ENCODE assay signal across 9 cellular contexts in the genomic region with DNA sequence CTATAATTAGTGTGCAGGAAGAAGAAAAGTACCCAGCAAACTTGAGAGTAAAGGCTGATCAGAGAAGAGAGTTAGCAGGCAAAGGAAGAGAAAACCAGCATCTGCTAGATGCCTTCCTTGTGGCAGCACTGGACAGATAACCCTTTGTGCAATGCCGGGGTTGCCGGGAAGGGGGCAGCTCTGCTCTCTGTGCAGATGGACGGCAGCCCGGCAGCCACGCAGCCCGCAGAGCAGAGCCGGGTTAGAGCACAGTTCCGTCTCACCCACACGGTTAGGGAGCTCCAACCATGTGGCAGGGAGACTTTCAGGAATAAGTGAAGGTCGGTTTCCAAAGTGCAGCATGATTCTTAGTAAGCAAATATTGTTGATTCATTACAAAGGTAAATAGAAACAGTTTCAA.
DNase-seq lines count a peak whose midpoint lies in the region; ATAC-seq and TF ChIP-seq lines count a peak whose summit lies in the region.
"Had no signal": no experiment of that assay in that cellular context is flagged by ENCODE, and none has a peak within 500 bp of the region (broad histone marks: within the 10 kb centered on the region; RNA-seq: fewer than 3 reads in every experiment).

No MANE protein-coding gene starts in this region.

- no peaks in the 10 kb centered on the region for H3K9me2 ChIP-seq in SK-N-SH

- no peak overlapping the region for H4K12ac ChIP-seq in trophoblast cell (ENCODE audit: low read depth, low read length)

- H3K18ac ChIP-seq in trophoblast cell (ENCODE audit: low read length), result no peak overlapping the region

- H3K4me3 ChIP-seq in GM06990 (replicated peaks; ENCODE audit: low read depth, low read length) (no peak overlapping the region), HEK293 (ENCODE audit: low read depth, low read length) (no peak overlapping the region), SK-N-SH (ENCODE audit: low read depth in 2 of 2, low read length in 1 of 2) (no peak overlapping the region), trophoblast cell (ENCODE audit: low read depth, low read length) (no peak overlapping the region)

- no peak overlapping the region for H3K4me2 ChIP-seq in SK-N-SH
- H3K4me2 ChIP-seq in trophoblast cell (ENCODE audit: low read length), result no peak overlapping the region

- no peaks in the 10 kb centered on the region for H4K20me1 ChIP-seq in SK-N-SH (ENCODE audit: insufficient read depth)

- H3K36me3 ChIP-seq in GM06990 (ENCODE audit: control insufficient read depth, insufficient read depth, low read length) (no peaks in the 10 kb centered on the region), HEK293 (ENCODE audit: control insufficient read depth in 2 of 2, insufficient read depth in 1 of 2, low read length in 2 of 2) (no peaks in the 10 kb centered on the region), SK-N-SH (replicated peaks in 1 of 2; ENCODE audit: control insufficient read depth in 1 of 2, insufficient read depth in 2 of 2, low read length in 1 of 2) (no peaks in the 10 kb centered on the region), trophoblast cell (ENCODE audit: control insufficient read depth in 1 of 2, insufficient read depth in 2 of 2, low read length in 2 of 2) (no peaks in the 10 kb centered on the region)

- CTCF ChIA-PET in HEK293 (lab: Yijun Ruan, JAX) (interaction anchor here (0.5 to 1.5 kb wide), 9 partner anchors 8 to 284 kb away, joined by 3 to 8 read pairs (median 3); no protein-coding TSS in a partner anchor), SK-N-SH (lab: Yijun Ruan, JAX) (no interaction called here)

- H2BK5ac ChIP-seq in trophoblast cell (ENCODE audit: low read depth, low read length, poor library complexity), result no peak overlapping the region

- H3K9ac ChIP-seq in SK-N-SH, result no peak overlapping the region
- H3K9ac ChIP-seq in trophoblast cell (ENCODE audit: low read length), result no peak overlapping the region

- H3K79me2 ChIP-seq in SK-N-SH (ENCODE audit: insufficient read depth) (no peaks in the 10 kb centered on the region), trophoblast cell (ENCODE audit: control insufficient read depth, insufficient read depth, low read length, poor library complexity) (no peaks in the 10 kb centered on the region)

- POLR2A ChIA-PET in HEK293 (lab: Yijun Ruan, JAX) (no interaction called here), SK-N-SH (lab: Yijun Ruan, JAX) (no interaction called here)

- no peak overlapping the region for H3K4ac ChIP-seq in trophoblast cell (ENCODE audit: low read depth, low read length)

- H3K27ac ChIP-seq in HEK293 (ENCODE audit: extremely low read depth, low read depth, low read length) (no peak overlapping the region), SK-N-SH (ENCODE audit: low read depth in 2 of 2, low read length in 1 of 2) (no peak overlapping the region), trophoblast cell (ENCODE audit: low read depth, low read length) (no peak overlapping the region)

- no peaks in the 10 kb centered on the region for H3K4me1 ChIP-seq in HEK293 (ENCODE audit: control insufficient read depth, insufficient read depth, low read length)
- H3K4me1 ChIP-seq in SK-N-SH (ENCODE audit: control insufficient read depth in 1 of 2, insufficient read depth in 2 of 2, low read depth in 1 of 2, low read length in 1 of 2), result no peaks in the 10 kb centered on the region
- H3K4me1 ChIP-seq in trophoblast cell (ENCODE audit: control insufficient read depth in 1 of 2, insufficient read depth in 2 of 2, low read length in 2 of 2), result no peaks in the 10 kb centered on the region

- 32% methylated on average over 10 of the region's 10 CpGs for WGBS in SK-N-SH (ENCODE audit: low lambda C conversion rate)
- no CpG with 5 or more reads among the region's 10 CpGs for WGBS in trophoblast cell (ENCODE audit: extremely low coverage, insufficient coverage, insufficient read length)

- H3F3A ChIP-seq in SK-N-SH (replicated peaks; ENCODE audit: insufficient read depth), result no peaks in the 10 kb centered on the region

- H3K27me3 ChIP-seq in GM06990 (replicated peaks; ENCODE audit: control insufficient read depth, insufficient read depth, low read length) (no peaks in the 10 kb centered on the region; the same call in 1 of the 2 replicates), SK-N-SH (ENCODE audit: insufficient read depth) (no peaks in the 10 kb centered on the region; the same call in 1 of the 2 replicates), trophoblast cell (ENCODE audit: insufficient read depth, low read length) (no peaks in the 10 kb centered on the region)

- H3K23ac ChIP-seq in trophoblast cell (ENCODE audit: low read length), result no peak overlapping the region

- ATAC-seq in GM19463 (IDR thresholded peaks at IDR 0.05; ENCODE audit: unreplicated experiment), result no peak
- ATAC-seq: T-cell had no signal

- no peak overlapping the region for H2AFZ ChIP-seq in SK-N-SH (ENCODE audit: low read depth)
- no peak overlapping the region for H2AFZ ChIP-seq in trophoblast cell (ENCODE audit: insufficient read depth, low read length, poor library complexity)

- no peaks in the 10 kb centered on the region for H3K79me1 ChIP-seq in trophoblast cell (ENCODE audit: low read length)

- peak; percentile 32; the same call in 1 of the 2 replicates for TF ChIP-seq RAD21 in SK-N-SH (IDR thresholded peaks at IDR 0.05; ENCODE audit: low read length)

- no peaks in the 10 kb centered on the region for H3K9me3 ChIP-seq in HEK293 (ENCODE audit: control insufficient read depth, insufficient read depth, low read depth, low read length)
- no peaks in the 10 kb centered on the region for H3K9me3 ChIP-seq in SK-N-SH
- H3K9me3 ChIP-seq in trophoblast cell (ENCODE audit: insufficient read depth, low read depth, low read length), result peaks cover 2% of the 10 kb centered on the region

- DNase-seq in GM06990 (ENCODE audit: extremely low read depth, insufficient read length) (no peak), SK-N-SH (peak; percentile 45), foreskin melanocyte (peak; percentile 39), trophoblast cell (peak; percentile 17 to 43), AG08396 (ENCODE audit: low spot score) (no peak), NCI-H2171 treated with DMSO at 0.1 percent for 48 hours (lab: John Stamatoyannopoulos, UW) (no peak)

- H2AK5ac ChIP-seq in trophoblast cell (ENCODE audit: low read length), result no peak overlapping the region

- TF ChIP-seq CTCF in GM06990 (IDR thresholded peaks at IDR 0.05; ENCODE audit: insufficient read depth, low read length, poor library complexity, severe bottlenecking) (peak; percentile 45), HEK293 (tag by site-specific recombination; IDR thresholded peaks at IDR 0.05) (no peak), SK-N-SH (IDR thresholded peaks at IDR 0.05) (0 out of 2 replicates have a peak, but pooled peaks have one; percentile 15)

- no peak overlapping the region for H4K91ac ChIP-seq in trophoblast cell (ENCODE audit: low read depth, low read length)

- H2BK120ac ChIP-seq in trophoblast cell (ENCODE audit: insufficient read depth, low read length, poor library complexity), result no peak overlapping the region

- H2BK12ac ChIP-seq in trophoblast cell (ENCODE audit: low read length), result no peak overlapping the region

- H3K14ac ChIP-seq in trophoblast cell (ENCODE audit: low read length), result no peak overlapping the region

- TF ChIP-seq EP300 in SK-N-SH (IDR thresholded peaks at IDR 0.05; ENCODE audit: borderline replicate concordance in 1 of 2, low read depth in 1 of 2, low read length in 1 of 2), result no peak

- H4K8ac ChIP-seq in trophoblast cell (ENCODE audit: low read depth, low read length), result no peak overlapping the region

TF ChIP-seq in HEK293, 187 proteins besides CTCF, POLR2A, EP300 and RAD21:
- peak; percentile 51; the same call in 1 of the 2 replicates for TF ChIP-seq TRIM28 (IDR thresholded peaks at IDR 0.05; ENCODE audit: borderline replicate concordance, low read length)
- TF ChIP-seq KLF1 (tag by site-specific recombination; IDR thresholded peaks at IDR 0.05), result no peak

TF ChIP-seq in SK-N-SH, 30 proteins besides CTCF, POLR2A, EP300 and RAD21 (continues in another document):
- TF ChIP-seq MXI1 (IDR thresholded peaks at IDR 0.05; ENCODE audit: low read depth, low read length) (no peak), JUND (IDR thresholded peaks at IDR 0.05) (no peak), NFIC (IDR thresholded peaks at IDR 0.05; ENCODE audit: borderline replicate concordance) (no peak), USF1 (IDR thresholded peaks at IDR 0.05; ENCODE audit: borderline replicate concordance, low read depth) (no peak), RCOR1 (IDR thresholded peaks at IDR 0.05; ENCODE audit: low read length) (no peak), IRF3 (IDR thresholded peaks at IDR 0.05; ENCODE audit: low read depth, low read length) (no peak), SIN3A (IDR thresholded peaks at IDR 0.05; ENCODE audit: borderline replicate concordance, low read depth, low read length) (no peak), NRF1 (IDR thresholded peaks at IDR 0.05; ENCODE audit: low read depth, low read length) (no peak), FOSL2 (IDR thresholded peaks at IDR 0.05; ENCODE audit: borderline replicate concordance, low read depth) (no peak), RXRA (IDR thresholded peaks at IDR 0.05; ENCODE audit: borderline replicate concordance, low read depth) (no peak), ELF1 (IDR thresholded peaks at IDR 0.05) (no peak), MEF2A (IDR thresholded peaks at IDR 0.05; ENCODE audit: borderline replicate concordance, low read depth) (no peak), POLR2AphosphoS5 (IDR thresholded peaks at IDR 0.05; ENCODE audit: low read depth, low read length) (no peak), CHD2 (IDR thresholded peaks at IDR 0.05; ENCODE audit: low read length, partially characterized antibody) (no peak)
- TF ChIP-seq, protein P1, sequence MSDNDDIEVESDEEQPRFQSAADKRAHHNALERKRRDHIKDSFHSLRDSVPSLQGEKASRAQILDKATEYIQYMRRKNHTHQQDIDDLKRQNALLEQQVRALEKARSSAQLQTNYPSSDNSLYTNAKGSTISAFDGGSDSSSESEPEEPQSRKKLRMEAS (IDR thresholded peaks at IDR 0.05; ENCODE audit: low read depth), result no peak

Comparison
In these comparisons a context has a peak if more than half of its experiments do, and no peak if none do; other contexts are left out.
1. DNase-seq: peak in SK-N-SH (single experiment), foreskin melanocyte (single experiment) and trophoblast cell (2 of 2); none in GM06990 (single experiment), AG08396 (single experiment) and NCI-H2171 treated with DMSO at 0.1 percent for 48 hours (single experiment).